24 cellular contexts compared by ENCODE assay signal in genomic region chr3:188188911-188189310, GRCh38. TPM values are rescaled to one million over a fixed set of nuclear protein-coding genes. Genes with fewer than 3 reads are reported as not detected.
DNase-seq lines count a peak whose midpoint lies in the region; ATAC-seq and TF ChIP-seq lines count a peak whose summit lies in the region.
"Had no signal": no experiment of that assay in that cellular context is flagged by ENCODE, and none has a peak within 500 bp of the region (broad histone marks: within the 10 kb centered on the region; RNA-seq: fewer than 3 reads in every experiment).

No MANE protein-coding gene starts in this region.

- CTCF ChIA-PET in activated CD8-positive, alpha-beta T cell treated with anti-CD3 and anti-CD28 coated beads for 36 hours (lab: Charles Lee), result interaction anchor here (1.3 kb wide), 2 partner anchors 9 to 13 kb away, joined by 3 read pairs; no protein-coding TSS in a partner anchor
- CTCF ChIA-PET in activated CD8-positive, alpha-beta T cell treated with anti-CD3 and anti-CD28 coated beads, Interleukin-2, amount 10 ng/mL, durations not matched to agents 7 days and 5 days (lab: Charles Lee), result no interaction called here
- CTCF ChIA-PET in Caco-2 (lab: Charles Lee), result no interaction called here

- POLR2A ChIA-PET in activated CD8-positive, alpha-beta T cell treated with anti-CD3 and anti-CD28 coated beads for 36 hours (lab: Charles Lee), result interaction anchor here (1.5 kb wide), 1 partner anchor 9 kb away, joined by 4 read pairs; no protein-coding TSS in a partner anchor
- POLR2A ChIA-PET in activated CD8-positive, alpha-beta T cell treated with anti-CD3 and anti-CD28 coated beads, Interleukin-2, amount 10 ng/mL, durations not matched to agents 7 days and 5 days (lab: Charles Lee), result no interaction called here
- POLR2A ChIA-PET in Caco-2 (lab: Charles Lee), result no interaction called here

- no peak overlapping the region for H3K4me3 ChIP-seq in epithelial cell of esophagus (ENCODE audit: low read length)
- no peak overlapping the region for H3K4me3 ChIP-seq in rectal smooth muscle tissue (ENCODE audit: low read length)
- H3K4me3 ChIP-seq in Caco-2 (ENCODE audit: low read depth, low read length), result no peak overlapping the region
- H3K4me3 ChIP-seq: GM23248, left lung, mucosa of descending colon, upper lobe of left lung had no signal

- ATAC-seq in activated CD8-positive, alpha-beta T cell treated with anti-CD3 and anti-CD28 coated beads for 36 hours, result peak; percentile 42
- no peak for ATAC-seq in activated CD8-positive, alpha-beta T cell treated with anti-CD3 and anti-CD28 coated beads, Interleukin-2, amount 10 ng/mL, durations not matched to agents 7 days and 5 days
- ATAC-seq in GM19397 (IDR thresholded peaks at IDR 0.05; ENCODE audit: unreplicated experiment), result no peak
- ATAC-seq: left lung, mucosa of descending colon, PC-3 had no signal

- no peaks in the 10 kb centered on the region for H3K27me3 ChIP-seq in rectal smooth muscle tissue (ENCODE audit: control insufficient read depth, insufficient read depth, low read length)
- no peaks in the 10 kb centered on the region for H3K27me3 ChIP-seq in Caco-2 (replicated peaks; ENCODE audit: control insufficient read depth, insufficient read depth, low read length)
- H3K27me3 ChIP-seq: left lung, upper lobe of left lung had no signal

- H3K9ac ChIP-seq in rectal smooth muscle tissue (ENCODE audit: low read length), result no peak overlapping the region
- H3K9ac ChIP-seq: GM23248 had no signal

- intact Hi-C loops in activated CD8-positive, alpha-beta T cell treated with anti-CD3 and anti-CD28 coated beads for 36 hours (cut with micrococcal nuclease), result no loop called here
- intact Hi-C loops in Caco-2 (cut with micrococcal nuclease; ENCODE audit: unreplicated experiment), result no loop called here

- peaks cover 13% of the 10 kb centered on the region for H3K36me3 Mint-ChIP-seq in activated CD8-positive, alpha-beta T cell treated with anti-CD3 and anti-CD28 coated beads for 36 hours (ENCODE audit: low read depth)
- peaks cover 29% of the 10 kb centered on the region for H3K36me3 Mint-ChIP-seq in activated CD8-positive, alpha-beta T cell treated with anti-CD3 and anti-CD28 coated beads, Interleukin-2, amount 10 ng/mL, durations not matched to agents 7 days and 5 days (ENCODE audit: low read depth)
- peaks cover 10% of the 10 kb centered on the region for H3K36me3 Mint-ChIP-seq in Caco-2 (ENCODE audit: insufficient read depth, unreplicated experiment)

- TF ChIP-seq CTCF in activated CD8-positive, alpha-beta T cell treated with anti-CD3 and anti-CD28 coated beads for 36 hours (IDR thresholded peaks at IDR 0.05), result no peak
- TF ChIP-seq CTCF in epithelial cell of esophagus (IDR thresholded peaks at IDR 0.05; ENCODE audit: insufficient read depth, low read depth, low read length, missing control alignments) (no peak), Caco-2 (IDR thresholded peaks at IDR 0.05; ENCODE audit: insufficient read depth in 1 of 2, low read depth in 1 of 2, low read length in 1 of 2, severe bottlenecking in 1 of 2, unreplicated experiment in 1 of 2) (no peak)

- DNase-seq in activated CD8-positive, alpha-beta T cell treated with anti-CD3 and anti-CD28 coated beads for 36 hours, result no peak
- DNase-seq in activated CD8-positive, alpha-beta T cell treated with anti-CD3 and anti-CD28 coated beads, Interleukin-2, amount 10 ng/mL, durations not matched to agents 7 days and 5 days, result no peak
- peak; percentile 33 for DNase-seq in epithelial cell of esophagus (ENCODE audit: low read depth)
- no peak for DNase-seq in Caco-2
- DNase-seq in CD1c-positive myeloid dendritic cell (ENCODE audit: extremely low spot score), result no peak
- DNase-seq: COR-L47, endodermal cell, glutamatergic neuron, GM23248, Karpas-422, left lung, mucosa of descending colon, NCI-H2081, NCI-H345, PC-3, SHP77 treated with DMSO at 0.1 percent for 48 hours, small intestine, SW 1271, upper lobe of left lung had no signal

- H3K4me3 Mint-ChIP-seq in activated CD8-positive, alpha-beta T cell treated with anti-CD3 and anti-CD28 coated beads for 36 hours, result no peak overlapping the region
- no peak overlapping the region for H3K4me3 Mint-ChIP-seq in activated CD8-positive, alpha-beta T cell treated with anti-CD3 and anti-CD28 coated beads, Interleukin-2, amount 10 ng/mL, durations not matched to agents 7 days and 5 days
- H3K4me3 Mint-ChIP-seq in Caco-2 (ENCODE audit: unreplicated experiment), result no peak overlapping the region
- H3K4me3 Mint-ChIP-seq: endodermal cell had no signal

- H3K27ac ChIP-seq in KOPT-K1 (ENCODE audit: low read depth, low read length, poor library complexity, severe bottlenecking), result peak overlapping the region; percentile 50
- peak overlapping the region; percentile 45 for H3K27ac ChIP-seq in rectal smooth muscle tissue (ENCODE audit: low read depth, low read length)
- H3K27ac ChIP-seq: GM23248, left lung, upper lobe of left lung had no signal

- H3K9me3 ChIP-seq in KOPT-K1 (ENCODE audit: insufficient read depth, low read length, poor library complexity, severe bottlenecking) (no peaks in the 10 kb centered on the region), Caco-2 (no peaks in the 10 kb centered on the region)
- H3K9me3 ChIP-seq: left lung, mucosa of descending colon, upper lobe of left lung had no signal

- H3K4me1 ChIP-seq in rectal smooth muscle tissue (ENCODE audit: control insufficient read depth, insufficient read depth, low read length) (peaks cover 17% of the 10 kb centered on the region), Caco-2 (peaks cover 7% of the 10 kb centered on the region; the same call in 1 of the 2 replicates)

- no peaks in the 10 kb centered on the region for H3K9me3 Mint-ChIP-seq in activated CD8-positive, alpha-beta T cell treated with anti-CD3 and anti-CD28 coated beads for 36 hours
- H3K9me3 Mint-ChIP-seq in activated CD8-positive, alpha-beta T cell treated with anti-CD3 and anti-CD28 coated beads, Interleukin-2, amount 10 ng/mL, durations not matched to agents 7 days and 5 days (ENCODE audit: insufficient read depth), result no peaks in the 10 kb centered on the region
- no peaks in the 10 kb centered on the region for H3K9me3 Mint-ChIP-seq in Caco-2 (ENCODE audit: unreplicated experiment)
- H3K9me3 Mint-ChIP-seq: activated naive CD4-positive, alpha-beta T cell treated with anti-CD3 and anti-CD28 coated beads, Interleukin-2, amount 50 U/mL, for 72 hours; endodermal cell; stimulated activated naive CD8-positive, alpha-beta T cell treated with anti-CD3 and anti-CD28 coated beads, Interleukin-15, Interleukin-2, amounts not matched to agents 100 ng/mL and 50 ng/mL, for 24 hours had no signal

- H3K36me3 ChIP-seq in KOPT-K1 (ENCODE audit: insufficient read depth, low read length) (peaks cover 8% of the 10 kb centered on the region; the same call in 1 of the 2 replicates), rectal smooth muscle tissue (ENCODE audit: control insufficient read depth, insufficient read depth, low read length) (peaks cover 3% of the 10 kb centered on the region), Caco-2 (ENCODE audit: control insufficient read depth, insufficient read depth, low read length) (no peaks in the 10 kb centered on the region)

- H3K27me3 Mint-ChIP-seq in activated CD8-positive, alpha-beta T cell treated with anti-CD3 and anti-CD28 coated beads for 36 hours, result no peaks in the 10 kb centered on the region
- H3K27me3 Mint-ChIP-seq in activated CD8-positive, alpha-beta T cell treated with anti-CD3 and anti-CD28 coated beads, Interleukin-2, amount 10 ng/mL, durations not matched to agents 7 days and 5 days (ENCODE audit: low read depth), result peaks cover 2% of the 10 kb centered on the region
- no peaks in the 10 kb centered on the region for H3K27me3 Mint-ChIP-seq in Caco-2 (ENCODE audit: insufficient read depth, unreplicated experiment)
- H3K27me3 Mint-ChIP-seq: stimulated activated naive CD8-positive, alpha-beta T cell treated with anti-CD3 and anti-CD28 coated beads, Interleukin-15, Interleukin-2, amounts not matched to agents 100 ng/mL and 50 ng/mL, for 24 hours had no signal

- H3K27ac Mint-ChIP-seq in activated CD8-positive, alpha-beta T cell treated with anti-CD3 and anti-CD28 coated beads for 36 hours, result no peak overlapping the region
- H3K27ac Mint-ChIP-seq in activated CD8-positive, alpha-beta T cell treated with anti-CD3 and anti-CD28 coated beads, Interleukin-2, amount 10 ng/mL, durations not matched to agents 7 days and 5 days, result no peak overlapping the region
- H3K27ac Mint-ChIP-seq in Caco-2 (ENCODE audit: unreplicated experiment), result no peak overlapping the region

- BruUV-seq in Caco-2 (replicated peaks; lab: Mats Ljungman, UMichigan), result no TSS peak

- peaks cover 46% of the 10 kb centered on the region for H3K4me1 Mint-ChIP-seq in activated CD8-positive, alpha-beta T cell treated with anti-CD3 and anti-CD28 coated beads for 36 hours (ENCODE audit: low read depth)
- peaks cover 49% of the 10 kb centered on the region for H3K4me1 Mint-ChIP-seq in activated CD8-positive, alpha-beta T cell treated with anti-CD3 and anti-CD28 coated beads, Interleukin-2, amount 10 ng/mL, durations not matched to agents 7 days and 5 days (ENCODE audit: low read depth)
- H3K4me1 Mint-ChIP-seq in Caco-2 (ENCODE audit: low read depth, unreplicated experiment), result peaks cover 34% of the 10 kb centered on the region

RNA-seq across cellular contexts. Expression of gene LPP, which starts 35.0 kb away (rescaled TPM):
- total RNA-seq in activated CD8-positive, alpha-beta T cell treated with anti-CD3 and anti-CD28 coated beads for 36 hours, result 10 to 100 TPM; 16.4 to 22.6 TPM
- 10 to 100 TPM; 51.3 to 58.9 TPM for total RNA-seq in activated CD8-positive, alpha-beta T cell treated with anti-CD3 and anti-CD28 coated beads, Interleukin-2, amount 10 ng/mL, durations not matched to agents 7 days and 5 days
- total RNA-seq in Caco-2 (2022), result 120 and 147 TPM in 2 replicates
